8 cellular contexts compared by ENCODE assay signal in genomic region chr10:99619090-99619800, GRCh38. TPM values are rescaled to one million over a fixed set of nuclear protein-coding genes. Genes with fewer than 3 reads are reported as not detected.
DNase-seq lines count a peak whose midpoint lies in the region; FAIRE-seq and TF ChIP-seq lines count a peak whose summit lies in the region.

No MANE protein-coding gene starts in this region.

- CTCF ChIA-PET in Calu3 (lab: Charles Lee), result interaction anchor here (1.2 kb wide), 2 partner anchors 183 to 189 kb away, joined by 3 read pairs; partner anchors contain the start of gene GOT1

- H3K4me3 Mint-ChIP-seq in Calu3 (ENCODE audit: low read depth, unreplicated experiment), result peak overlapping the region; percentile 72
- H3K4me3 Mint-ChIP-seq in astrocyte (ENCODE audit: unreplicated experiment), result peak overlapping the region; percentile 95

- peak overlapping the region; percentile 58 for H3K27ac ChIP-seq in astrocyte (ENCODE audit: low read depth, low read length)
- peak overlapping the region; percentile 82 to 98 (median 92) for H3K27ac ChIP-seq in tibial nerve

- H3K4me2 ChIP-seq in astrocyte (ENCODE audit: low read length), result peak overlapping the region; percentile 98

- DNase-seq in Calu3, result no peak
- DNase-seq in Kasumi-1 (lab: John Stamatoyannopoulos, UW), result peak; percentile 35 to 47
- DNase-seq in astrocyte (ENCODE audit: low read depth), result peak; percentile 25
- peak; percentile 38 for DNase-seq in left kidney (ENCODE audit: low read depth, low spot score)
- no peak for DNase-seq in tibial nerve (ENCODE audit: low spot score in 2 of 2)
- no peak for DNase-seq in stimulated activated CD4-positive, alpha-beta T cell treated with anti-CD3 and anti-CD28 coated beads, Interleukin-1b, Interleukin-23, amount 100 ng/mL, for 48 hours
- DNase-seq in NCI-H345 (lab: John Stamatoyannopoulos, UW), result no peak
- no peak for DNase-seq in NCI-H1105 treated with DMSO at 0.1 percent for 48 hours (lab: John Stamatoyannopoulos, UW)

- H3K79me2 ChIP-seq in astrocyte (ENCODE audit: insufficient read depth, low read length), result peaks cover 46% of the 10 kb centered on the region

- TF ChIP-seq EP300 in tibial nerve (IDR thresholded peaks at IDR 0.05), result no peak

- H3K27me3 ChIP-seq in astrocyte (ENCODE audit: insufficient read depth, low read length), result no peaks in the 10 kb centered on the region
- no peaks in the 10 kb centered on the region for H3K27me3 ChIP-seq in tibial nerve

- no peak for FAIRE-seq in astrocyte (lab: Jason Lieb, UNC)

- no peaks in the 10 kb centered on the region for H3K27me3 Mint-ChIP-seq in Calu3 (ENCODE audit: unreplicated experiment)
- H3K27me3 Mint-ChIP-seq in astrocyte (ENCODE audit: low read depth, unreplicated experiment), result no peaks in the 10 kb centered on the region

- H3K27ac Mint-ChIP-seq in Calu3 (ENCODE audit: unreplicated experiment), result peak overlapping the region; percentile 29
- peak overlapping the region; percentile 67 for H3K27ac Mint-ChIP-seq in astrocyte (ENCODE audit: unreplicated experiment)

- peak overlapping the region; percentile 93 for H3K9ac ChIP-seq in astrocyte (ENCODE audit: low read length)

- TF ChIP-seq CTCF in Calu3 (IDR thresholded peaks at IDR 0.05; ENCODE audit: unreplicated experiment) (no peak), astrocyte (IDR thresholded peaks at IDR 0.05; ENCODE audit: insufficient read depth, low read depth, low read length) (no peak), tibial nerve (IDR thresholded peaks at IDR 0.05) (no peak)

- H3K36me3 ChIP-seq in astrocyte (ENCODE audit: insufficient read depth, low read length), result no peaks in the 10 kb centered on the region
- H3K36me3 ChIP-seq in tibial nerve, result peaks cover 0 to 12% (median 0%) of the 10 kb centered on the region in 3 donors

- H4K20me1 ChIP-seq in astrocyte (ENCODE audit: insufficient read depth, low read length), result peaks cover 35% of the 10 kb centered on the region

- H3K9me3 Mint-ChIP-seq in Calu3 (ENCODE audit: low read depth, unreplicated experiment) (peaks cover 4% of the 10 kb centered on the region), astrocyte (ENCODE audit: unreplicated experiment) (no peaks in the 10 kb centered on the region)

- H3K9me3 ChIP-seq in astrocyte (ENCODE audit: insufficient read depth, low read depth, low read length), result no peaks in the 10 kb centered on the region
- no peaks in the 10 kb centered on the region for H3K9me3 ChIP-seq in tibial nerve

- peaks cover 30% of the 10 kb centered on the region for H3K4me1 Mint-ChIP-seq in Calu3 (ENCODE audit: low read depth, unreplicated experiment)
- peaks cover 20% of the 10 kb centered on the region for H3K4me1 Mint-ChIP-seq in astrocyte (ENCODE audit: low read depth, unreplicated experiment)

- 3% methylated on average over 8 to 9 of the region's 9 CpGs for WGBS in tibial nerve, 2 donors

- TF ChIP-seq POLR2A in tibial nerve (IDR thresholded peaks at IDR 0.05), result no peak

- BruUV-seq in Calu3 (replicated peaks; lab: Mats Ljungman, UMichigan), result no TSS peak

- H3K36me3 Mint-ChIP-seq in Calu3 (ENCODE audit: insufficient read depth, unreplicated experiment) (peaks cover 34% of the 10 kb centered on the region), astrocyte (ENCODE audit: low read depth, unreplicated experiment) (no peaks in the 10 kb centered on the region)

- H3K4me1 ChIP-seq in astrocyte (ENCODE audit: insufficient read depth, low read length) (peaks cover 13% of the 10 kb centered on the region), tibial nerve (peaks cover 0 to 52% (median 24%) of the 10 kb centered on the region in 4 donors)

- intact Hi-C loops in Calu3 (cut with micrococcal nuclease; ENCODE audit: unreplicated experiment), result no loop called here

- H3K4me3 ChIP-seq in astrocyte (ENCODE audit: insufficient read depth, low read depth, low read length) (peak overlapping the region; percentile 95), tibial nerve (peak overlapping the region; percentile 77 to 94 (median 82))

- H2AFZ ChIP-seq in astrocyte (ENCODE audit: low read depth, low read length), result peak overlapping the region; percentile 37

RNA-seq across cellular contexts. Expression of gene SLC25A28, which starts 1.0 kb away (rescaled TPM):
- 24.2 and 28.3 TPM in 2 replicates for total RNA-seq in Calu3 (2022)
- 38.0 and 40.7 TPM in 2 replicates for total RNA-seq in astrocyte
- total RNA-seq in tibial nerve, result 10 to 100 TPM; 35.2 to 65.6 (median 47.8) TPM

RNA-seq across cellular contexts. Expression of gene ENTPD7, which starts 40.1 kb away (rescaled TPM):
- total RNA-seq in Calu3 (2022) (6.3 and 7.4 TPM in 2 replicates), astrocyte (21.6 and 22.8 TPM in 2 replicates), tibial nerve (1 to 10 TPM; 3.3 to 7.5 (median 4.4) TPM)

Comparison
In these comparisons a context has a peak if more than half of its experiments do, and no peak if none do; other contexts are left out.
1. DNase-seq: peak in Kasumi-1 (2 of 2), astrocyte (single experiment) and left kidney (single experiment); none in Calu3 (single experiment), tibial nerve (0 of 2), stimulated activated CD4-positive, alpha-beta T cell treated with anti-CD3 and anti-CD28 coated beads, Interleukin-1b, Interleukin-23, amount 100 ng/mL, for 48 hours (single experiment), NCI-H345 (single experiment) and NCI-H1105 treated with DMSO at 0.1 percent for 48 hours (single experiment).